Comparison of ENCODE assay signal across 24 cellular contexts in the genomic region with DNA sequence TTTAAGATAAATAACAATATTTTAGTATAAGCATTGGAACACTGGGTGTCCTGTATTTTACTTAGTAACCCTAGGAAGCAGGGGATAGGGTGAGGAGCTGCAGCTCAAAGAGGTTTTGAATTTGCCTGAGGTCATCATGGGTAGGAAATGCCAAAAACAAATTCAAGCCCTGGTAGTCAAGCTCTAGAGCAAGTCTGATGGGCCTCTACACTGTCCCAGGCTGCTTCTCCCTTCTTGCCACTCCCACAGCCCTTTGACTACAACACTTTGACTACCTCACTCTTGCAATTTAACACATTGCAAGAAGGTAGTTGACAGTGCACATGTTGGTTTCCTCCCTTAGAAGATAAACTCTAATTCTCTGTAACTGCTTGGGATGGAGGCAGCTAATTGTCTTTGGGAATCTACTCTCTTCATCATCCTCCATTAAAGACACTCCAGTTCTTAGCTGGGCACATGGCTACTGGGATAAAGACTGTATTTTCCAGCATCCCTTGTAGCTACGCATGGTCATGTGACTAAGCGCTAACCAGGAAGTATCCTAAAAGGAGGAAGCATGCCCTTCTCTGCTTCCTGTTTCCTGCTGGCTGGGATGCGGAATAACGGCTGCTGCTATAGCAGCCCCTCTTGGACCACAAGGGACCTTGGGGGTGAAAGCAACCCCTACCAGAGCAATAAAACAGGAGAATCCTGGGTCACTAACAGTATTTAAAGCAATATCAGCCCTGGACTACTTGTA. TPM values are rescaled to one million over a fixed set of nuclear protein-coding genes. Genes with fewer than 3 reads are reported as not detected.
DNase-seq lines count a peak whose midpoint lies in the region; ATAC-seq, FAIRE-seq and TF ChIP-seq lines count a peak whose summit lies in the region.
"Had no signal": no experiment of that assay in that cellular context is flagged by ENCODE, and none has a peak within 500 bp of the region (broad histone marks: within the 10 kb centered on the region; RNA-seq: fewer than 3 reads in every experiment).

No MANE protein-coding gene starts in this region.

- 71% methylated on average over 4 of the region's 4 CpGs for WGBS in A549 (ENCODE audit: missing lambda C conversion rate)

- no peaks in the 10 kb centered on the region for H3K36me3 ChIP-seq in endothelial cell of umbilical vein (ENCODE audit: control insufficient read depth in 2 of 2, extremely low read depth in 1 of 2, insufficient read depth in 2 of 2, low read length in 2 of 2)
- H3K36me3 ChIP-seq: left ventricle myocardium inferior, MG63, uterus, WERI-Rb-1 had no signal

- CTCF ChIA-PET in A549 (lab: Yijun Ruan, JAX) (interaction anchor here (0.6 kb wide), 2 partner anchors 56 to 96 kb away, joined by 3 to 4 read pairs; no protein-coding TSS in a partner anchor), endothelial cell of umbilical vein (lab: Charles Lee) (interaction anchor here (1.0 kb wide), 1 partner anchor 409 kb away, joined by 3 read pairs; no protein-coding TSS in a partner anchor)

- no peak for DNase-seq in A549 (ENCODE audit: low read depth in 1 of 2, low spot score in 1 of 2)
- DNase-seq in GF-D8 (lab: John Stamatoyannopoulos, UW), result peak; percentile 16
- DNase-seq in NB4 (ENCODE audit: low read depth), result peak; percentile 36
- no peak for DNase-seq in endothelial cell of umbilical vein (ENCODE audit: low read depth, low spot score)
- no peak for DNase-seq in NCI-H1417 treated with DMSO at 0.1 percent for 48 hours (lab: John Stamatoyannopoulos, UW)
- no peak for DNase-seq in NCI-H2081 treated with DMSO at 0.1 percent for 48 hours (lab: John Stamatoyannopoulos, UW)
- DNase-seq in H4 (ENCODE audit: low spot score), result no peak
- DNase-seq: activated CD8-positive, alpha-beta memory T cell treated with anti-CD3 and anti-CD28 coated beads, Interleukin-2, amount 50 U/mL, for 4 hours; activated naive CD8-positive, alpha-beta T cell treated with anti-CD3 and anti-CD28 coated beads, Interleukin-2, amount 10 ng/mL, durations not matched to agents 7 days and 5 days; left ventricle myocardium inferior; MG63; NCI-H187; NCI-H226; NCI-H774; stimulated activated CD4-positive, alpha-beta T cell treated with anti-CD3 and anti-CD28 coated beads, Interleukin-1b, Interleukin-23, amount 100 ng/mL, for 48 hours; uterus; WERI-Rb-1 had no signal

- H2AFZ ChIP-seq in endothelial cell of umbilical vein (ENCODE audit: low read depth, low read length), result peak overlapping the region; percentile 46
- H2AFZ ChIP-seq: hepatocyte had no signal

- no TSS peak for BruUV-seq in endothelial cell of umbilical vein (replicated peaks; lab: Mats Ljungman, UMichigan)

- TF ChIP-seq CTCF in A549 (IDR thresholded peaks at IDR 0.05) (no peak), NB4 (IDR thresholded peaks at IDR 0.05; ENCODE audit: low read depth, low read length) (no peak), endothelial cell of umbilical vein (IDR thresholded peaks at IDR 0.05; ENCODE audit: extremely low read depth in 1 of 2, insufficient read depth in 1 of 2, low read depth in 1 of 2, low read length in 2 of 2) (no peak)

- ATAC-seq in A549 (peak in 1 of 2 experiments; percentile 54; a peak in 3 of 6 replicates), GM18909 (IDR thresholded peaks at IDR 0.05; ENCODE audit: poor library complexity, unreplicated experiment) (no peak)
- ATAC-seq: Panc1 had no signal

- H3K9ac ChIP-seq in endothelial cell of umbilical vein (replicated peaks; ENCODE audit: extremely low read depth, insufficient read depth, low read length), result no peak overlapping the region

- POLR2A ChIA-PET in A549 (lab: Yijun Ruan, JAX) (no interaction called here), endothelial cell of umbilical vein (lab: Charles Lee) (no interaction called here)

- H3K27me3 ChIP-seq in endothelial cell of umbilical vein (ENCODE audit: control insufficient read depth in 2 of 2, insufficient read depth in 2 of 2, low read length in 2 of 2), result no peaks in the 10 kb centered on the region
- H3K27me3 ChIP-seq: hepatocyte, MG63, uterus had no signal

- no peak for TF ChIP-seq POLR2A in A549 (IDR thresholded peaks at IDR 0.05; ENCODE audit: low read length)
- no peak for TF ChIP-seq POLR2A in NB4 (IDR thresholded peaks at IDR 0.05; ENCODE audit: extremely low read depth, insufficient read length)
- TF ChIP-seq POLR2A in endothelial cell of umbilical vein (IDR thresholded peaks at IDR 0.05; ENCODE audit: low read depth, low read length), result no peak

- TF ChIP-seq RAD21 in A549 (conservative IDR thresholded peaks at IDR 0.05 in 1 of 2, IDR thresholded peaks at IDR 0.05 in 1 of 2), result no peak

- no peaks in the 10 kb centered on the region for H4K20me1 ChIP-seq in endothelial cell of umbilical vein (replicated peaks; ENCODE audit: control insufficient read depth, extremely low read depth, insufficient read depth, low read length)

- intact Hi-C loops in endothelial cell of umbilical vein (cut with micrococcal nuclease), result no loop called here

- H3K9me3 ChIP-seq in A549 (no peaks in the 10 kb centered on the region), endothelial cell of umbilical vein (replicated peaks; ENCODE audit: control insufficient read depth, insufficient read depth, low read length) (no peaks in the 10 kb centered on the region)
- H3K9me3 ChIP-seq: left ventricle myocardium inferior, MG63, uterus had no signal

- H3K27ac ChIP-seq in A549 (no peak overlapping the region), endothelial cell of umbilical vein (ENCODE audit: insufficient read depth, low read depth, low read length) (no peak overlapping the region)
- H3K27ac ChIP-seq: C4-2B, hepatocyte, left ventricle myocardium inferior, skin epidermis, uterus, WERI-Rb-1 had no signal

- no peaks in the 10 kb centered on the region for H3K79me2 ChIP-seq in endothelial cell of umbilical vein (ENCODE audit: control insufficient read depth, insufficient read depth, low read length)
- H3K79me2 ChIP-seq: hepatocyte had no signal

- dilution Hi-C loops in endothelial cell of umbilical vein (cut with MboI; ENCODE audit: extremely low pct_ligation_motif_present, low sequenced_read_pairs), result no loop called here

- FAIRE-seq in A549 (lab: Jason Lieb, UNC), result no peak
- FAIRE-seq in endothelial cell of umbilical vein (lab: Jason Lieb, UNC), result no peak

- H3K9me1 ChIP-seq in endothelial cell of umbilical vein (replicated peaks; ENCODE audit: control insufficient read depth, extremely low read depth, insufficient read depth, low read length), result no peaks in the 10 kb centered on the region

- H3K4me1 ChIP-seq in A549 (no peaks in the 10 kb centered on the region), endothelial cell of umbilical vein (ENCODE audit: control insufficient read depth, extremely low read depth, insufficient read depth, low read length) (no peaks in the 10 kb centered on the region)
- H3K4me1 ChIP-seq: left ventricle myocardium inferior, uterus had no signal

- TF ChIP-seq EP300 in A549 (IDR thresholded peaks at IDR 0.05), result no peak

- H3K4me2 ChIP-seq in A549, result no peak overlapping the region
- H3K4me2 ChIP-seq in endothelial cell of umbilical vein (ENCODE audit: insufficient read depth, low read length), result no peak overlapping the region
- H3K4me2 ChIP-seq: hepatocyte had no signal

- H3K4me3 ChIP-seq in A549, result no peak overlapping the region
- no peak overlapping the region for H3K4me3 ChIP-seq in NB4 (ENCODE audit: low read depth, low read length)
- no peak overlapping the region for H3K4me3 ChIP-seq in endothelial cell of umbilical vein (replicated peaks in 1 of 3; ENCODE audit: insufficient read depth in 1 of 3, low read depth in 1 of 3, low read length in 3 of 3)
- H3K4me3 ChIP-seq: hepatocyte, left ventricle myocardium inferior, MG63, skin epidermis, uterus had no signal

RNA-seq across cellular contexts. Expression of a gene that starts 30.7 kb away (rescaled TPM):
- polyA plus RNA-seq in A549 (2011; rRNA removed) (0.04 and 0.07 TPM in 2 replicates), A549 (2017; fragmentation: RNase III; extraction: RNeasy Plus Mini Kit Qiagen cat#74134 plus additional on column Dnase treatment) (0.04 to 0.13 TPM (median 0.04 TPM) in 3 replicates), endothelial cell of umbilical vein (0.01 and 0.02 TPM in 2 replicates)
- 0.03 TPM in 2 replicates for polyA plus RNA-seq in A549 (2012; cell fraction: cytosol; rRNA removed)
- 0.01 and 0.04 TPM in 2 replicates for polyA plus RNA-seq in A549 (2012; cell fraction: nucleus; rRNA removed)
- polyA minus RNA-seq in A549 (2011; rRNA and poly(A)+ RNA removed), result 0.10 and 0.17 TPM in 2 replicates
- total RNA-seq in endothelial cell of umbilical vein, result not detected in 2 replicates
- not detected in 2 replicates for polyA plus RNA-seq in endothelial cell of umbilical vein (2011; cell fraction: cytosol; rRNA removed)
- polyA plus RNA-seq in endothelial cell of umbilical vein (2011; cell fraction: nucleus; rRNA removed), result not detected in 2 replicates
- not detected in 2 replicates for polyA plus RNA-seq in endothelial cell of umbilical vein (2012)
- polyA minus RNA-seq in endothelial cell of umbilical vein, result not detected in 2 replicates
- not detected for polyA minus RNA-seq in endothelial cell of umbilical vein (2011; cell fraction: cytosol; rRNA and poly(A)+ RNA removed)
- polyA minus RNA-seq in endothelial cell of umbilical vein (2011; cell fraction: nucleus; rRNA and poly(A)+ RNA removed), result not detected in 2 replicates
- total RNA-seq in H4 (2014; rRNA removed; shearing (Covaris generic)), result 0.06 and 0.55 TPM in 2 replicates
- total RNA-seq: activated naive CD8-positive, alpha-beta T cell treated with anti-CD3 and anti-CD28 coated beads, Interleukin-2, amount 10 ng/mL, durations not matched to agents 7 days and 5 days; epithelial cell of proximal tubule; fibroblast of villous mesenchyme had no signal

RNA-seq across cellular contexts. Expression of a gene that starts 41.6 kb away (rescaled TPM):
- polyA plus RNA-seq in A549 (2011; rRNA removed) (25.2 and 32.0 TPM in 2 replicates), A549 (2017; fragmentation: RNase III; extraction: RNeasy Plus Mini Kit Qiagen cat#74134 plus additional on column Dnase treatment) (16.7 to 19.2 TPM (median 18.4 TPM) in 3 replicates), endothelial cell of umbilical vein (7.8 and 8.1 TPM in 2 replicates)
- polyA plus RNA-seq in A549 (2012; cell fraction: cytosol; rRNA removed), result 16.4 TPM in 2 replicates
- polyA plus RNA-seq in A549 (2012; cell fraction: nucleus; rRNA removed), result 13.5 and 18.7 TPM in 2 replicates
- 56.9 and 62.6 TPM in 2 replicates for polyA minus RNA-seq in A549 (2011; rRNA and poly(A)+ RNA removed)
- total RNA-seq in endothelial cell of umbilical vein, result 11.9 and 12.4 TPM in 2 replicates
- polyA plus RNA-seq in endothelial cell of umbilical vein (2011; cell fraction: cytosol; rRNA removed), result 4.8 and 5.7 TPM in 2 replicates
- polyA plus RNA-seq in endothelial cell of umbilical vein (2011; cell fraction: nucleus; rRNA removed), result 5.1 and 7.9 TPM in 2 replicates
- 9.6 and 11.7 TPM in 2 replicates for polyA plus RNA-seq in endothelial cell of umbilical vein (2012)
- polyA minus RNA-seq in endothelial cell of umbilical vein, result 31.9 and 46.8 TPM in 2 replicates
- polyA minus RNA-seq in endothelial cell of umbilical vein (2011; cell fraction: cytosol; rRNA and poly(A)+ RNA removed), result 4.9 TPM
- polyA minus RNA-seq in endothelial cell of umbilical vein (2011; cell fraction: nucleus; rRNA and poly(A)+ RNA removed), result 24.6 and 25.5 TPM in 2 replicates
- total RNA-seq in H4 (2014; rRNA removed; shearing (Covaris generic)), result 20.9 and 33.9 TPM in 2 replicates

RNA-seq across cellular contexts. Expression of a gene that starts 58.8 kb away (rescaled TPM):
- polyA plus RNA-seq in A549 (2011; rRNA removed), result 26.0 and 30.6 TPM in 2 replicates
- 21.0 and 22.6 TPM in 2 replicates for polyA plus RNA-seq in A549 (2012; cell fraction: cytosol; rRNA removed)
- 38.5 and 46.0 TPM in 2 replicates for polyA plus RNA-seq in A549 (2012; cell fraction: nucleus; rRNA removed)
- 19.5 to 22.1 TPM (median 21.7 TPM) in 3 replicates for polyA plus RNA-seq in A549 (2017; fragmentation: RNase III; extraction: RNeasy Plus Mini Kit Qiagen cat#74134 plus additional on column Dnase treatment)
- 49.8 and 51.7 TPM in 2 replicates for polyA minus RNA-seq in A549 (2011; rRNA and poly(A)+ RNA removed)
- 38.6 and 39.0 TPM in 2 replicates for total RNA-seq in endothelial cell of umbilical vein
- 26.2 and 30.0 TPM in 2 replicates for polyA plus RNA-seq in endothelial cell of umbilical vein
- polyA plus RNA-seq in endothelial cell of umbilical vein (2011; cell fraction: cytosol; rRNA removed), result 18.5 and 22.0 TPM in 2 replicates
- polyA plus RNA-seq in endothelial cell of umbilical vein (2011; cell fraction: nucleus; rRNA removed), result 91.9 and 109 TPM in 2 replicates
- polyA plus RNA-seq in endothelial cell of umbilical vein (2012), result 36.8 and 38.3 TPM in 2 replicates
- polyA minus RNA-seq in endothelial cell of umbilical vein, result 37.6 and 39.0 TPM in 2 replicates
- 12.0 TPM for polyA minus RNA-seq in endothelial cell of umbilical vein (2011; cell fraction: cytosol; rRNA and poly(A)+ RNA removed)
- polyA minus RNA-seq in endothelial cell of umbilical vein (2011; cell fraction: nucleus; rRNA and poly(A)+ RNA removed), result 42.8 and 47.5 TPM in 2 replicates
- total RNA-seq in H4 (2014; rRNA removed; shearing (Covaris generic)), result 18.6 and 18.8 TPM in 2 replicates

Comparison
In these comparisons a context has a peak if more than half of its experiments do, and no peak if none do; other contexts are left out.
1. DNase-seq: peak in GF-D8 (single experiment) and NB4 (single experiment); none in A549 (0 of 2), endothelial cell of umbilical vein (single experiment), NCI-H1417 treated with DMSO at 0.1 percent for 48 hours (single experiment), NCI-H2081 treated with DMSO at 0.1 percent for 48 hours (single experiment) and H4 (single experiment).